Comparison of ENCODE assay signal across 20 cellular contexts in the genomic region with DNA sequence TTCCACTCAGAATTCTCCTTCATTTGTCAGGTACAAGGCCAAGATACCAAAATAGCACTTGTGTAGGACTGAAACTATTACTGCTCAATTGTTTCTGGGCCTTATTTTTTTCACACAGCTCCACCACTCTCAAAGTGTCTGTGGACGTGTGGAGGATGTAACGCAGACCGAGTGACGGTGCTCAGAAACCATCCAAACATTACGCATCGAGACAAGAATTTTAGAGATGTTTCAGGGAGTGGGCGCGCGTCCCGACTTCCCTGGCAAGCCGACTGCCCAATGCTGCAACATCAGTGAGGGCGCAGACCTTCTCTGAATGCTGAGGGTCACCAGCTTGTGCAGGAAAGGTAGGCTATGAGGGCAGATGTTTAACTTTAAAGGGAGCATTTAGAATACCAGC.
A peak's percentile ranks its signal among the peaks of the same experiment; 100 is the strongest.
DNase-seq lines count a peak whose midpoint lies in the region; ATAC-seq, FAIRE-seq and TF ChIP-seq lines count a peak whose summit lies in the region.
"Had no signal": no experiment of that assay in that cellular context is flagged by ENCODE, and none has a peak within 500 bp of the region (broad histone marks: within the 10 kb centered on the region; RNA-seq: fewer than 3 reads in every experiment).

No MANE protein-coding gene starts in this region.

- H3K4me3 ChIP-seq in fibroblast of mammary gland (ENCODE audit: control insufficient read depth, low read depth, low read length) = no peak overlapping the region
- H3K4me3 ChIP-seq in right cardiac atrium (ENCODE audit: low read length) = no peak overlapping the region
- H3K4me3 ChIP-seq: BLaER1, SJSA1 had no signal

- intact Hi-C loops in cardiac septum (cut with DNase I) (loop anchor here (2.0 to 5.0 kb wide), 3 partner anchors 69 to 285 kb away; partner anchors contain the start of gene GATA6), right cardiac atrium (cut with DNase I) (loop anchor here in 2 of 4 donors (5.0 to 10.0 kb wide), 2 partner anchors 70 to 187 kb away; no protein-coding TSS in a partner anchor)

- no peak for TF ChIP-seq CTCF in fibroblast of mammary gland (conservative IDR thresholded peaks at IDR 0.05; ENCODE audit: control insufficient read depth, insufficient read depth, low read depth, low read length)

- no peaks in the 10 kb centered on the region for H3K27me3 ChIP-seq in right cardiac atrium (ENCODE audit: control insufficient read depth, insufficient read depth)
- H3K27me3 ChIP-seq: BLaER1, SJSA1 had no signal

- H3K27ac ChIP-seq in right cardiac atrium (ENCODE audit: low read length) = peak overlapping the region; percentile 97
- H3K27ac ChIP-seq: BLaER1, SJSA1 had no signal

- peak; percentile 59 to 80 for ATAC-seq in right cardiac atrium

- H3K4me1 ChIP-seq in right cardiac atrium (ENCODE audit: control insufficient read depth, insufficient read depth, low read length) = peaks cover 5% of the 10 kb centered on the region
- H3K4me1 ChIP-seq: BLaER1 had no signal

- 55% methylated on average over 12 of the region's 12 CpGs for WGBS in right cardiac atrium

- peak; percentile 71 for DNase-seq in fibroblast of mammary gland (ENCODE audit: low read depth)
- DNase-seq in cardiac septum (ENCODE audit: low spot score) = peak; percentile 86
- DNase-seq in right cardiac atrium = peak; percentile 68 to 89 (median 88)
- DNase-seq in urothelium cell line (ENCODE audit: low spot score) = peak; percentile 82
- DNase-seq in A172 (ENCODE audit: low spot score) = no peak
- DNase-seq in NCI-H2081 treated with DMSO at 0.1 percent for 48 hours (lab: John Stamatoyannopoulos, UW) = no peak
- no peak for DNase-seq in RCC 7860 (ENCODE audit: low spot score)
- DNase-seq in NCI-H146 (lab: John Stamatoyannopoulos, UW) = no peak
- DNase-seq: CD4-positive, alpha-beta T cell; COR-L47; DMS79; Kasumi-1; NCI-H1417 treated with DMSO at 0.1 percent for 48 hours; NCI-H187 treated with DMSO at 0.1 percent for 48 hours; NCI-H226; NCI-H524; NCI-H774; NK-92 treated with Interleukin-12 subunit alpha and Interleukin-12 subunit beta, amount 100 ng/mL, for 24 hours had no signal

- FAIRE-seq in urothelium cell line (lab: Jason Lieb, UNC) (peak; percentile 85), RCC 7860 (lab: Jason Lieb, UNC) (no peak)

- no peaks in the 10 kb centered on the region for H3K9me3 ChIP-seq in right cardiac atrium (ENCODE audit: control insufficient read depth, low read length)
- H3K9me3 ChIP-seq: BLaER1, SJSA1 had no signal

Comparison
In these comparisons a context has a peak if more than half of its experiments do, and no peak if none do; other contexts are left out.
1. DNase-seq: peak in fibroblast of mammary gland (single experiment), cardiac septum (single experiment), right cardiac atrium (3 of 3) and urothelium cell line (single experiment); none in A172 (single experiment), NCI-H2081 treated with DMSO at 0.1 percent for 48 hours (single experiment), RCC 7860 (single experiment) and NCI-H146 (single experiment).